Comparison of ENCODE assay signal across 4 cellular contexts in genomic region chr21:28682884-28683283, GRCh38.
DNase-seq lines count a peak whose midpoint lies in the region; ATAC-seq, FAIRE-seq and TF ChIP-seq lines count a peak whose summit lies in the region.
"Not testable (repeated sequence)": the region's sequence is repeated elsewhere in the genome, so short reads cannot be mapped to it uniquely, and the experiment has no call there.

No MANE protein-coding gene starts in this region.

- CTCF ChIA-PET in WTC11 (lab: Charles Lee), result not testable (repeated sequence)

- ATAC-seq in WTC11, result not testable (repeated sequence)

- not testable (repeated sequence) for H3K36me3 Mint-ChIP-seq in WTC11

- H3K4me3 Mint-ChIP-seq in WTC11, result not testable (repeated sequence)

- FAIRE-seq in A204.1 (lab: Jason Lieb, UNC), result peak; percentile 19
- FAIRE-seq in G401.6 (lab: Jason Lieb, UNC), result peak; percentile 59
- FAIRE-seq in frontal cortex (lab: Jason Lieb, UNC), result peak; percentile 10

- not testable (repeated sequence) for H3K27ac Mint-ChIP-seq in WTC11

- not testable (repeated sequence) for TF ChIP-seq CTCF in WTC11 (IDR thresholded peaks at IDR 0.05)

- POLR2A ChIA-PET in WTC11 (lab: Charles Lee), result not testable (repeated sequence)

- not testable (repeated sequence) for DNase-seq in WTC11 (ENCODE audit: low spot score); frontal cortex (ENCODE audit: low spot score in 2 of 2)

- H3K27me3 Mint-ChIP-seq in WTC11 (ENCODE audit: low read depth), result not testable (repeated sequence)

- H3K9me3 Mint-ChIP-seq in WTC11, result not testable (repeated sequence)

- not testable (repeated sequence) for H3K4me1 Mint-ChIP-seq in WTC11

TF ChIP-seq in WTC11, 78 proteins besides CTCF, POLR2A, EP300 and RAD21:
- peak; percentile 95 for TF ChIP-seq HMGA2 (CRISPR knock-in tag; IDR thresholded peaks at IDR 0.05)
